ENCODE assay signal across 21 cellular contexts in genomic region chr5:88769165-88769564, GRCh38.
DNase-seq lines count a peak whose midpoint lies in the region; ATAC-seq and TF ChIP-seq lines count a peak whose summit lies in the region.
"Had no signal": no experiment of that assay in that cellular context is flagged by ENCODE, and none has a peak within 500 bp of the region (broad histone marks: within the 10 kb centered on the region; RNA-seq: fewer than 3 reads in every experiment).

No MANE protein-coding gene starts in this region.

- H3K36me3 ChIP-seq in MG63 = peaks cover 3% of the 10 kb centered on the region; the same call in 1 of the 2 replicates
- H3K36me3 ChIP-seq: pancreas, stomach had no signal

- peaks cover 9% of the 10 kb centered on the region for H3K4me1 Mint-ChIP-seq in chondrocyte (ENCODE audit: low read depth)
- H3K4me1 Mint-ChIP-seq: activated naive CD8-positive, alpha-beta T cell treated with anti-CD3 and anti-CD28 coated beads, Interleukin-2, amount 10 ng/mL, durations not matched to agents 7 days and 5 days had no signal

- ATAC-seq in sciatic nerve (peak; percentile 59), SK-N-SH treated with all-trans-retinoic acid at 6 μM for 48 hours (no peak), HG03175 (IDR thresholded peaks at IDR 0.05; ENCODE audit: unreplicated experiment) (no peak)
- ATAC-seq: CD8-positive, alpha-beta T cell; lower lobe of right lung had no signal

- no peaks in the 10 kb centered on the region for H3K27me3 Mint-ChIP-seq in chondrocyte (ENCODE audit: low read depth)

- TF ChIP-seq CTCF in AG10803 (conservative IDR thresholded peaks at IDR 0.05; ENCODE audit: low read length) (no peak), chondrocyte (IDR thresholded peaks at IDR 0.05) (no peak)

- peak overlapping the region; percentile 45 for H3K27ac Mint-ChIP-seq in chondrocyte (ENCODE audit: unreplicated experiment)
- H3K27ac Mint-ChIP-seq: activated naive CD8-positive, alpha-beta T cell treated with anti-CD3 and anti-CD28 coated beads, Interleukin-2, amount 10 ng/mL, durations not matched to agents 7 days and 5 days; activated T-helper 1 cell treated with anti-CD3 and anti-CD28 coated beads, Interleukin-12 subunit alpha, Interleukin-12 subunit beta, Interleukin-2, Interleukin-4 antibody, amounts not matched to agents 30 ng/mL and 10 ng/mL and 1 ng/mL, durations not matched to agents 14 hours and 24 hours and 36 hours; CD8-positive, alpha-beta T cell had no signal

- DNase-seq in AG10803 (ENCODE audit: low read depth) (peak; percentile 81), MG63 (peak; percentile 93), chondrocyte (ENCODE audit: low spot score) (no peak), sciatic nerve (ENCODE audit: low spot score) (no peak), COLO668 (lab: John Stamatoyannopoulos, UW; ENCODE audit: unreplicated experiment) (no peak), UCSD-AML1 (lab: John Stamatoyannopoulos, UW; ENCODE audit: unreplicated experiment) (no peak)
- DNase-seq: activated naive CD8-positive, alpha-beta T cell treated with anti-CD3 and anti-CD28 coated beads, Interleukin-2, amount 10 ng/mL, durations not matched to agents 7 days and 5 days; CD8-positive, alpha-beta T cell; central memory CD4-positive, alpha-beta T cell; DMS79 treated with DMSO at 0.1 percent for 48 hours; lower lobe of right lung; MM.1S; NCI-H1694 treated with DMSO at 0.1 percent for 48 hours; NCI-H2227 treated with DMSO at 0.1 percent for 48 hours; stomach had no signal

- no peaks in the 10 kb centered on the region for H3K9me3 ChIP-seq in MG63
- H3K9me3 ChIP-seq: lower lobe of right lung, pancreas, stomach had no signal

- H3K9me3 Mint-ChIP-seq in chondrocyte (ENCODE audit: low read depth) = no peaks in the 10 kb centered on the region
- H3K9me3 Mint-ChIP-seq: activated naive CD8-positive, alpha-beta T cell treated with anti-CD3 and anti-CD28 coated beads, Interleukin-2, amount 10 ng/mL, durations not matched to agents 7 days and 5 days; activated T-helper 1 cell treated with anti-CD3 and anti-CD28 coated beads, Interleukin-12 subunit alpha, Interleukin-12 subunit beta, Interleukin-2, Interleukin-4 antibody, amounts not matched to agents 30 ng/mL and 10 ng/mL and 1 ng/mL, durations not matched to agents 14 hours and 24 hours and 36 hours; CD8-positive, alpha-beta T cell had no signal

- intact Hi-C loops in sciatic nerve (cut with DNase I) = no loop called here

- H3K27me3 ChIP-seq in MG63 = no peaks in the 10 kb centered on the region
- H3K27me3 ChIP-seq: pancreas, stomach had no signal

- H3K4me3 ChIP-seq in AG10803 (ENCODE audit: low read length) = no peak overlapping the region
- H3K4me3 ChIP-seq in MG63 = no peak overlapping the region
- H3K4me3 ChIP-seq: lower lobe of right lung, pancreas, SK-N-MC, skin epidermis, stomach had no signal

- H3K36me3 Mint-ChIP-seq in chondrocyte (ENCODE audit: low read depth) = peaks cover 9% of the 10 kb centered on the region
- H3K36me3 Mint-ChIP-seq: activated naive CD8-positive, alpha-beta T cell treated with anti-CD3 and anti-CD28 coated beads, Interleukin-2, amount 10 ng/mL, durations not matched to agents 7 days and 5 days; CD8-positive, alpha-beta T cell had no signal

- no peak overlapping the region for H3K4me3 Mint-ChIP-seq in chondrocyte (ENCODE audit: unreplicated experiment)
- H3K4me3 Mint-ChIP-seq: activated naive CD8-positive, alpha-beta T cell treated with anti-CD3 and anti-CD28 coated beads, Interleukin-2, amount 10 ng/mL, durations not matched to agents 7 days and 5 days; activated T-helper 1 cell treated with anti-CD3 and anti-CD28 coated beads, Interleukin-12 subunit alpha, Interleukin-12 subunit beta, Interleukin-2, Interleukin-4 antibody, amounts not matched to agents 30 ng/mL and 10 ng/mL and 1 ng/mL, durations not matched to agents 14 hours and 24 hours and 36 hours; CD8-positive, alpha-beta T cell had no signal

TF ChIP-seq in SK-N-SH treated with all-trans-retinoic acid at 6 μM for 48 hours, 23 proteins besides CTCF, POLR2A, EP300 and RAD21 (continues in another document):
- TF ChIP-seq TCF4 (CRISPR knock-in tag; IDR thresholded peaks at IDR 0.05; ENCODE audit: borderline replicate concordance) = no peak
- TF ChIP-seq POU6F1 (CRISPR knock-in tag; IDR thresholded peaks at IDR 0.05; ENCODE audit: borderline replicate concordance, low read depth) = no peak
- no peak for TF ChIP-seq ESRRG (CRISPR knock-in tag; IDR thresholded peaks at IDR 0.05)
- no peak for TF ChIP-seq ZC3H10 (CRISPR knock-in tag; IDR thresholded peaks at IDR 0.05)
- no peak for TF ChIP-seq ZFP3 (CRISPR knock-in tag; IDR thresholded peaks at IDR 0.05)
- no peak for TF ChIP-seq BACH2 (CRISPR knock-in tag; IDR thresholded peaks at IDR 0.05; ENCODE audit: borderline replicate concordance)
- TF ChIP-seq ZNF565 (CRISPR knock-in tag; conservative IDR thresholded peaks at IDR 0.05; ENCODE audit: low read depth) = no peak
- no peak for TF ChIP-seq CREB5 (CRISPR knock-in tag; IDR thresholded peaks at IDR 0.05; ENCODE audit: low read depth)
- no peak for TF ChIP-seq RARB (CRISPR knock-in tag; IDR thresholded peaks at IDR 0.05)
- no peak for TF ChIP-seq ZNF8 (CRISPR knock-in tag; IDR thresholded peaks at IDR 0.05)
- TF ChIP-seq ARNTL (CRISPR knock-in tag; IDR thresholded peaks at IDR 0.05; ENCODE audit: borderline replicate concordance, low read depth) = no peak
- no peak for TF ChIP-seq ZFP30 (CRISPR knock-in tag; IDR thresholded peaks at IDR 0.05)
- no peak for TF ChIP-seq ISL1 (CRISPR knock-in tag; IDR thresholded peaks at IDR 0.05)
- TF ChIP-seq TOX (CRISPR knock-in tag; IDR thresholded peaks at IDR 0.05; ENCODE audit: borderline replicate concordance) = no peak
- TF ChIP-seq ZNF70 (CRISPR knock-in tag; IDR thresholded peaks at IDR 0.05) = no peak
- no peak for TF ChIP-seq PATZ1 (CRISPR knock-in tag; IDR thresholded peaks at IDR 0.05; ENCODE audit: borderline replicate concordance)
- no peak for TF ChIP-seq PPARA (CRISPR knock-in tag; IDR thresholded peaks at IDR 0.05; ENCODE audit: borderline replicate concordance)

Comparison
In these comparisons a context has a peak if more than half of its experiments do, and no peak if none do; other contexts are left out.
1. DNase-seq: peak in AG10803 (single experiment) and MG63 (single experiment); none in chondrocyte (single experiment), sciatic nerve (single experiment), COLO668 (single experiment) and UCSD-AML1 (single experiment).